9 cellular contexts compared by ENCODE assay signal in the genomic region with DNA sequence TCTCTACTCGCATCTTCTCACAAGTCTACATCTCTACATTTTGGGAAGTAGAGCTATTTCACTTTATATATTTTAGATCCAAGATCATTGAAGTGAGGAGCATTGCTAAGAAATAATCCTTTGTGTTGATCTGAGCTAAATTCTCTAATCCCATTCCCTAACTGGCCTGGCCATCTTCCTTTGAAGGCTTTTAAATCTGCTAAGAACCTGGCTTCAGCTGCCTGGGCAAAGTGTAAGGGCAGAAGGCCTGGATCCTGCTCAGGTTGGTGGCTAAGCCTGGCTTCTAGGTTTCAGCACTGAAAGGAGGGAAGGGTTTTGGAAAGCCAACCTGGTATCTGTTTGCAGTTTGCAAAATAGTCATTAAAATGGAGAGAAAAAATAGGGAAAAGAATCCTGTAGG.
"Had no signal": no experiment of that assay in that cellular context is flagged by ENCODE, and none has a peak within 500 bp of the region (broad histone marks: within the 10 kb centered on the region; RNA-seq: fewer than 3 reads in every experiment).

No MANE protein-coding gene starts in this region.

- DNase-seq: H9, HCEC 1CT, IMR-90, KG1 had no signal

- H3K9me3 Mint-ChIP-seq: GM23338, H9 had no signal

- FAIRE-seq: H1, H54, HTR-8/SVneo, K562 had no signal

- ATAC-seq: GM23338, K562 had no signal

- H3K27ac Mint-ChIP-seq: GM23338, H9 had no signal

- H3K4me1 Mint-ChIP-seq: GM23338 had no signal

- H3K4me3 Mint-ChIP-seq: GM23338, H9 had no signal
